ENCODE assay signal across 25 cellular contexts in the genomic region with DNA sequence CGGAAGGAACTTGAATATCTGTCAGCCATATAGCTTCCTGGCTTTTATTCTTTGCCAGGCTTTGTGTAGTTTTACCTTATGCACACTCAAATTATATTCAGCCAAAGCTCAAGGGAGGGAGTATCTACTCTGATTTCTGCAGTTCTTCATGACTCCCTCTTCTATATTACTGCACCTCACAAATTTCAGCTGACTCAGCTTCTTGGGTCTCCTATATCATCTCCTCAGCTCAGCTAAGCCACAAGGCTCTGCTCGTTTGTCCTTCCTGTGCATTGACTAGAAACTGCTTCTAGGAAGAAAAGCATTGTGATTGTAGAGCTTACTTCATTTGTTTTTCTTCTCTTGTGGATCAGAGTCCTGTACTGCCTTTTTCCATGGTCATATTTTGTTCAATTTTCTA. TPM values are rescaled to one million over a fixed set of nuclear protein-coding genes. Genes with fewer than 3 reads are reported as not detected.
"Had no signal": no experiment of that assay in that cellular context is flagged by ENCODE, and none has a peak within 500 bp of the region (broad histone marks: within the 10 kb centered on the region; RNA-seq: fewer than 3 reads in every experiment).

No MANE protein-coding gene starts in this region.

- DNase-seq: activated CD4-positive, alpha-beta T cell treated with anti-CD3 and anti-CD28 coated beads, Interleukin-2, amount 10 ng/mL, durations not matched to agents 7 days and 5 days; activated CD8-positive, alpha-beta memory T cell treated with anti-CD3 and anti-CD28 coated beads, Interleukin-2, amount 50 U/mL, for 4 hours; activated effector memory CD4-positive, alpha-beta T cell treated with Interleukin-2 at 50 U/mL for 16 hours; activated naive CD4-positive, alpha-beta T cell treated with anti-CD3 and anti-CD28 coated beads, Interleukin-2, amount 10 ng/mL, durations not matched to agents 7 days and 5 days; activated T-cell treated with anti-CD3 and anti-CD28 coated beads, Interleukin-2, amount 50 U/mL, for 4 hours; adrenal gland; cerebellar nuclear complex; cortex of kidney; effector CD4-positive, alpha-beta T cell; heart left ventricle; left ventricle myocardium inferior; ovary; stimulated activated CD4-positive, alpha-beta T cell treated with anti-CD3 and anti-CD28 coated beads, Interleukin-4, amount 100 ng/mL, for 4 hours; stimulated activated naive B cell treated with anti-CD40 and anti-IgM and Interleukin-4, amounts not matched to agents 10 μg/mL and 1 μg/mL and 100 μg/mL, for 72 hours; upper lobe of left lung had no signal

- H3K36me3 ChIP-seq: adrenal gland, heart left ventricle, ovary, thoracic aorta, upper lobe of left lung had no signal

- H3K9me3 Mint-ChIP-seq: activated CD4-positive, alpha-beta T cell treated with anti-CD3 and anti-CD28 coated beads, Interleukin-2, amount 10 ng/mL, durations not matched to agents 7 days and 5 days; activated naive CD4-positive, alpha-beta T cell treated with anti-CD3 and anti-CD28 coated beads, Interleukin-2, amount 10 ng/mL, durations not matched to agents 7 days and 5 days; activated T-cell treated with anti-CD3 and anti-CD28 coated beads, Interleukin-2, amount 50 U/mL, for 4 hours; neural crest cell had no signal

- FAIRE-seq: bronchial epithelial cell had no signal

- H3K27me3 Mint-ChIP-seq: activated CD4-positive, alpha-beta T cell treated with anti-CD3 and anti-CD28 coated beads, Interleukin-2, amount 10 ng/mL, durations not matched to agents 7 days and 5 days; activated naive CD4-positive, alpha-beta T cell treated with anti-CD3 and anti-CD28 coated beads, Interleukin-2, amount 10 ng/mL, durations not matched to agents 7 days and 5 days; stimulated activated naive B cell treated with anti-CD40 and anti-IgM and Interleukin-4, amounts not matched to agents 10 μg/mL and 1 μg/mL and 100 μg/mL, for 72 hours had no signal

- H3K4me1 Mint-ChIP-seq: stimulated activated naive B cell treated with anti-CD40 and anti-IgM and Interleukin-4, amounts not matched to agents 10 μg/mL and 1 μg/mL and 100 μg/mL, for 72 hours had no signal

- H3K4me1 ChIP-seq: adrenal gland, esophagus muscularis mucosa, gastroesophageal sphincter, heart left ventricle, left ventricle myocardium inferior, upper lobe of left lung had no signal

- H3K9me3 ChIP-seq: adrenal gland, esophagus muscularis mucosa, gastroesophageal sphincter, heart left ventricle, left ventricle myocardium inferior, ovary, thoracic aorta, upper lobe of left lung had no signal

- H3K27me3 ChIP-seq: adrenal gland, esophagus muscularis mucosa, gastroesophageal sphincter, heart left ventricle, ovary, upper lobe of left lung had no signal

- H3K4me3 ChIP-seq: adrenal gland, esophagus muscularis mucosa, gastroesophageal sphincter, heart left ventricle, left ventricle myocardium inferior, ovary, smooth muscle cell, thoracic aorta, upper lobe of left lung had no signal

- H3K36me3 Mint-ChIP-seq: activated naive CD4-positive, alpha-beta T cell treated with anti-CD3 and anti-CD28 coated beads, Interleukin-2, amount 10 ng/mL, durations not matched to agents 7 days and 5 days; stimulated activated naive B cell treated with anti-CD40 and anti-IgM and Interleukin-4, amounts not matched to agents 10 μg/mL and 1 μg/mL and 100 μg/mL, for 72 hours had no signal

- H3K27ac ChIP-seq: adrenal gland, esophagus muscularis mucosa, gastroesophageal sphincter, heart left ventricle, left ventricle myocardium inferior, ovary, thoracic aorta, upper lobe of left lung had no signal

- H3K4me3 Mint-ChIP-seq: activated CD4-positive, alpha-beta T cell treated with anti-CD3 and anti-CD28 coated beads, Interleukin-2, amount 10 ng/mL, durations not matched to agents 7 days and 5 days; activated naive CD4-positive, alpha-beta T cell treated with anti-CD3 and anti-CD28 coated beads, Interleukin-2, amount 10 ng/mL, durations not matched to agents 7 days and 5 days; activated T-cell treated with anti-CD3 and anti-CD28 coated beads, Interleukin-2, amount 50 U/mL, for 4 hours; neural crest cell; stimulated activated naive B cell treated with anti-CD40 and anti-IgM and Interleukin-4, amounts not matched to agents 10 μg/mL and 1 μg/mL and 100 μg/mL, for 72 hours had no signal

- H3K27ac Mint-ChIP-seq: activated CD4-positive, alpha-beta T cell treated with anti-CD3 and anti-CD28 coated beads, Interleukin-2, amount 10 ng/mL, durations not matched to agents 7 days and 5 days; activated naive CD4-positive, alpha-beta T cell treated with anti-CD3 and anti-CD28 coated beads, Interleukin-2, amount 10 ng/mL, durations not matched to agents 7 days and 5 days; stimulated activated naive B cell treated with anti-CD40 and anti-IgM and Interleukin-4, amounts not matched to agents 10 μg/mL and 1 μg/mL and 100 μg/mL, for 72 hours had no signal

- H3K4me2 ChIP-seq: smooth muscle cell had no signal

RNA-seq across cellular contexts. Expression of gene SETSIP, which starts 42.3 kb away (rescaled TPM):
- total RNA-seq: activated CD4-positive, alpha-beta T cell treated with anti-CD3 and anti-CD28 coated beads, Interleukin-2, amount 10 ng/mL, durations not matched to agents 7 days and 5 days; activated T-cell treated with anti-CD3 and anti-CD28 coated beads, Interleukin-2, amount 50 U/mL, for 4 hours; adrenal gland; esophagus muscularis mucosa; gastroesophageal sphincter; heart left ventricle; kidney epithelial cell; left ventricle myocardium inferior; myocyte; neural crest cell; ovary; sciatic nerve; smooth muscle cell; T-helper 2 cell treated with Interferon-gamma antibody and Interleukin-4, amounts not matched to agents 100 ng/mL and 5 ng/mL, for 36 hours; thoracic aorta; upper lobe of left lung had no signal
- polyA plus RNA-seq: adrenal gland, heart left ventricle, ovary, smooth muscle cell had no signal
